ENCODE assay signal across 1 cellular context in the genomic region with DNA sequence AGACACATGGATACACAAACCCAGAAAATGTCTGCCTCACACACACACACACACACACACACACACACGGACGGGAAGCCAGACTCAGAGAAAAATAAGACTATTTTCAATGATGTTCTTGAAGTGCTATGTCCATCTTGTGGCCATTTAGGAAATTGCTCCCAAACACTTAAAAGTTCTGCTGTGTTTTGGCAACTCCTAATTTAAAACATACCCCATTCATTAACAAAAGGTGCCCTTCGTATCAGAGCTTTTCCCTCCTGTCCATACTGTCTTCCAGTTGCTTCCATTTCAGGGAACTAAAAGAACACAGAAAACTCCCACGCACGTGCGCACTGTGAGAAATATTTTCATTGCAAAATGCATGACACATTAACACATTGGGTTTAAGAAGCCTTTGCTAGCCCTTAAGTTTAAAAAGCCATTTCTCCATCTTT.
TF ChIP-seq lines count a peak whose summit lies in the region.

No MANE protein-coding gene starts in this region.

TF ChIP-seq in H1, 55 proteins besides CTCF, POLR2A, EP300 and RAD21 (continued from another document):
- TF ChIP-seq ZNF274 (IDR thresholded peaks at IDR 0.05; ENCODE audit: borderline replicate concordance, extremely low read depth, low read length): no peak
- 0 out of 2 replicates have a peak, but pooled peaks have one; percentile 36 for TF ChIP-seq TEAD4 (IDR thresholded peaks at IDR 0.05; ENCODE audit: low read depth, low read length)
- 0 out of 2 replicates have a peak, but pooled peaks have one; percentile 42 for TF ChIP-seq FOSL1 (IDR thresholded peaks at IDR 0.05; ENCODE audit: insufficient read depth, low read depth, low read length)
